Comparison of ENCODE assay signal across 8 cellular contexts in the genomic region with DNA sequence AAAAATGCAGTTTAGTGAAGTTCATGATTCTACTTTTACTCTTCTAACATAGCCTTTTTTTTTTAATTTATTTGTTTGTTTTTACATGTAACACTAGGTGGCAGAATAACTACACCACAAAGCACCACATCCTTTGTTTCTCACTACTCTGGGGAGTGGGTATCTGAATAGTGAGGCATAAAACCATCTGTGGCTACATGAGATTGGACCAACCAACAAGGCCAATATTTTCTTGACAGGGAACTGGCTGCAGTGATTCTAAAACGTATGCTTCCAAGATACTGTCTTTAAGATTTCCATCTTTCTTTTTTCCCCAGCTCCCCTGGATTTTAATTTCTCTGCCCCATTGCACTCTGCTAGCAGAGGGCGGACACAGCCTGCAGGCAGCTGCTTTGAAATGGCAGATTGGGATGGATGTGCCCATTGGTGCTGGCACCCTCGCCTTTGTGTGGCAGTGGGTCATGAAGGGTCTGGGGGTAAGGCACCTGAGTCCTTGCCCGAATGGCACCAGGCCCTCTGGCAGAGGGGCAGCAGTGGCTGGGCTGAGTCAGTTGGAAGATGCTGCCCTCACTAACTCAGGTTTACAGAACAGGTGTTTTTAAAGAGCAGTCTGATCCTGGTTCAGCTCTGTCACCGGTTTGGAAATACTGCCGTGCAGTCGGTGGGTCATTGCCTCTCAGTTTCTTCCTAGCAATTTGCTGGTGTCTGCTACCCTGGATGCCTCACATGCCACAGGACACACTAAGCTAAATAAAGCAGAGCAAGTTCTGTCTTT.
DNase-seq lines count a peak whose midpoint lies in the region; ATAC-seq and TF ChIP-seq lines count a peak whose summit lies in the region.

No MANE protein-coding gene starts in this region.

- H3K79me2 ChIP-seq in parathyroid adenoma = no peaks in the 10 kb centered on the region

- H3K36me3 Mint-ChIP-seq in activated CD8-positive, alpha-beta T cell treated with anti-CD3 and anti-CD28 coated beads, Interleukin-2, amount 10 ng/mL, durations not matched to agents 7 days and 5 days (ENCODE audit: low read depth) = no peaks in the 10 kb centered on the region

- H3K27me3 ChIP-seq in parathyroid adenoma (ENCODE audit: control insufficient read depth, insufficient read depth, low read length) = no peaks in the 10 kb centered on the region

- no peak overlapping the region for H3K9ac ChIP-seq in parathyroid adenoma

- H3K36me3 ChIP-seq in parathyroid adenoma (ENCODE audit: control insufficient read depth, insufficient read depth, low read length) = no peaks in the 10 kb centered on the region

- no peaks in the 10 kb centered on the region for H3K9me3 ChIP-seq in parathyroid adenoma (ENCODE audit: control insufficient read depth, low read length)

- H3K9me3 Mint-ChIP-seq in activated CD8-positive, alpha-beta T cell treated with anti-CD3 and anti-CD28 coated beads, Interleukin-2, amount 10 ng/mL, durations not matched to agents 7 days and 5 days (ENCODE audit: insufficient read depth) = no peaks in the 10 kb centered on the region

- no peak overlapping the region for H3K27ac ChIP-seq in parathyroid adenoma

- H3K4me1 Mint-ChIP-seq in activated CD8-positive, alpha-beta T cell treated with anti-CD3 and anti-CD28 coated beads, Interleukin-2, amount 10 ng/mL, durations not matched to agents 7 days and 5 days (ENCODE audit: low read depth) = peaks cover 25% of the 10 kb centered on the region

- H3K4me2 ChIP-seq in parathyroid adenoma (ENCODE audit: low read length) = no peak overlapping the region

- H3K4me1 ChIP-seq in parathyroid adenoma = peaks cover 7% of the 10 kb centered on the region

- no peak overlapping the region for H3K4me3 Mint-ChIP-seq in activated CD8-positive, alpha-beta T cell treated with anti-CD3 and anti-CD28 coated beads, Interleukin-2, amount 10 ng/mL, durations not matched to agents 7 days and 5 days

- CTCF ChIA-PET in activated CD8-positive, alpha-beta T cell treated with anti-CD3 and anti-CD28 coated beads, Interleukin-2, amount 10 ng/mL, durations not matched to agents 7 days and 5 days (lab: Charles Lee) = interaction anchor here (0.7 to 8.6 kb wide), 25 partner anchors 8 to 614 kb away, joined by 3 to 146 read pairs (median 4); a partner anchor contains a TSS

- H3K27me3 Mint-ChIP-seq in activated CD8-positive, alpha-beta T cell treated with anti-CD3 and anti-CD28 coated beads, Interleukin-2, amount 10 ng/mL, durations not matched to agents 7 days and 5 days (ENCODE audit: low read depth) = no peaks in the 10 kb centered on the region

- H3K27ac Mint-ChIP-seq in activated CD8-positive, alpha-beta T cell treated with anti-CD3 and anti-CD28 coated beads, Interleukin-2, amount 10 ng/mL, durations not matched to agents 7 days and 5 days = no peak overlapping the region

- no peak overlapping the region for H2AFZ ChIP-seq in parathyroid adenoma

- TF ChIP-seq CTCF in GM12873 (IDR thresholded peaks at IDR 0.05; ENCODE audit: insufficient read depth, low read depth, low read length, missing control alignments) (peak; percentile 51), parathyroid adenoma (IDR thresholded peaks at IDR 0.05) (peak; percentile 68)

- POLR2A ChIA-PET in activated CD8-positive, alpha-beta T cell treated with anti-CD3 and anti-CD28 coated beads, Interleukin-2, amount 10 ng/mL, durations not matched to agents 7 days and 5 days (lab: Charles Lee) = interaction anchor here (1.2 kb wide), 1 partner anchor 541 kb away, joined by 6 read pairs; no protein-coding TSS in a partner anchor

- DNase-seq in AG20443 (ENCODE audit: low spot score) (peak; percentile 48), NCI-H2029 (lab: John Stamatoyannopoulos, UW) (peak; percentile 14), globus pallidus (ENCODE audit: low spot score) (peak; percentile 67)
- DNase-seq in activated CD8-positive, alpha-beta T cell treated with anti-CD3 and anti-CD28 coated beads, Interleukin-2, amount 10 ng/mL, durations not matched to agents 7 days and 5 days = no peak
- DNase-seq in stimulated activated CD4-positive, alpha-beta T cell treated with anti-CD3 and anti-CD28 coated beads, Interleukin-15, amount 100 ng/mL, for 24 hours = no peak

- H3K4me3 ChIP-seq in parathyroid adenoma (ENCODE audit: low read depth, low read length) = no peak overlapping the region

- ATAC-seq in activated CD8-positive, alpha-beta T cell treated with anti-CD3 and anti-CD28 coated beads, Interleukin-2, amount 10 ng/mL, durations not matched to agents 7 days and 5 days = peak; percentile 53
- no peak for ATAC-seq in HG03469 (IDR thresholded peaks at IDR 0.05; ENCODE audit: unreplicated experiment)

Comparison
In these comparisons a context has a peak if more than half of its experiments do, and no peak if none do; other contexts are left out.
1. DNase-seq: peak in AG20443 (single experiment), NCI-H2029 (single experiment) and globus pallidus (single experiment); none in activated CD8-positive, alpha-beta T cell treated with anti-CD3 and anti-CD28 coated beads, Interleukin-2, amount 10 ng/mL, durations not matched to agents 7 days and 5 days (single experiment) and stimulated activated CD4-positive, alpha-beta T cell treated with anti-CD3 and anti-CD28 coated beads, Interleukin-15, amount 100 ng/mL, for 24 hours (single experiment).